ENCODE assay signal across 10 cellular contexts in genomic region chr5:138900281-138900965, GRCh38. TPM values are rescaled to one million over a fixed set of nuclear protein-coding genes. Genes with fewer than 3 reads are reported as not detected.
DNase-seq lines count a peak whose midpoint lies in the region; ATAC-seq lines count a peak whose summit lies in the region.
"Had no signal": no experiment of that assay in that cellular context is flagged by ENCODE, and none has a peak within 500 bp of the region (broad histone marks: within the 10 kb centered on the region; RNA-seq: fewer than 3 reads in every experiment).

No MANE protein-coding gene starts in this region.

- WGBS in trophoblast cell (ENCODE audit: extremely low coverage, insufficient coverage, insufficient read length): no CpG with 5 or more reads among the region's 6 CpGs

- H2BK12ac ChIP-seq in trophoblast cell (ENCODE audit: low read length): no peak overlapping the region

- H4K12ac ChIP-seq in trophoblast cell (ENCODE audit: low read depth, low read length): no peak overlapping the region

- no peak overlapping the region for H3K4me3 ChIP-seq in trophoblast cell (ENCODE audit: low read depth, low read length)
- H3K4me3 ChIP-seq: A549 had no signal

- no peaks in the 10 kb centered on the region for H3K79me2 ChIP-seq in trophoblast cell (ENCODE audit: control insufficient read depth, insufficient read depth, low read length, poor library complexity)
- H3K79me2 ChIP-seq: parathyroid adenoma had no signal

- H4K91ac ChIP-seq in trophoblast cell (ENCODE audit: low read depth, low read length): no peak overlapping the region

- no peaks in the 10 kb centered on the region for H3K27me3 ChIP-seq in trophoblast cell (ENCODE audit: insufficient read depth, low read length)

- H2AFZ ChIP-seq in trophoblast cell (ENCODE audit: insufficient read depth, low read length, poor library complexity): no peak overlapping the region
- H2AFZ ChIP-seq: parathyroid adenoma had no signal

- H2AK5ac ChIP-seq in trophoblast cell (ENCODE audit: low read length): no peak overlapping the region

- no peak overlapping the region for H3K18ac ChIP-seq in trophoblast cell (ENCODE audit: low read length)

- peaks cover 14 to 19% of the 10 kb centered on the region in 2 experiments for H3K4me1 ChIP-seq in trophoblast cell (ENCODE audit: control insufficient read depth in 1 of 2, insufficient read depth in 2 of 2, low read length in 2 of 2)
- H3K4me1 ChIP-seq: parathyroid adenoma had no signal

- H3K4me2 ChIP-seq in trophoblast cell (ENCODE audit: low read length): no peak overlapping the region
- H3K4me2 ChIP-seq: A549 had no signal

- no peak overlapping the region for H4K8ac ChIP-seq in trophoblast cell (ENCODE audit: low read depth, low read length)

- no peak overlapping the region for H2BK120ac ChIP-seq in trophoblast cell (ENCODE audit: insufficient read depth, low read length, poor library complexity)

- H3K14ac ChIP-seq in trophoblast cell (ENCODE audit: low read length): no peak overlapping the region

- no peak overlapping the region for H3K4ac ChIP-seq in trophoblast cell (ENCODE audit: low read depth, low read length)

- H3K79me1 ChIP-seq in trophoblast cell (ENCODE audit: low read length): peaks cover 3% of the 10 kb centered on the region

- no peak for ATAC-seq in HG03045 (IDR thresholded peaks at IDR 0.05; ENCODE audit: unreplicated experiment)
- ATAC-seq: A549 had no signal

- H2BK5ac ChIP-seq in trophoblast cell (ENCODE audit: low read depth, low read length, poor library complexity): no peak overlapping the region

- H3K36me3 ChIP-seq in trophoblast cell (ENCODE audit: control insufficient read depth in 1 of 2, insufficient read depth in 2 of 2, low read length in 2 of 2): peaks cover 7 to 11% of the 10 kb centered on the region in 2 experiments

- H3K27ac ChIP-seq in trophoblast cell (ENCODE audit: low read depth, low read length): peak overlapping the region; percentile 53
- H3K27ac ChIP-seq: A549, parathyroid adenoma had no signal

- H3K23ac ChIP-seq in trophoblast cell (ENCODE audit: low read length): no peak overlapping the region

- no peak overlapping the region for H3K9ac ChIP-seq in trophoblast cell (ENCODE audit: low read length)
- H3K9ac ChIP-seq: parathyroid adenoma had no signal

- DNase-seq in activated CD4-positive, alpha-beta T cell treated with anti-CD3 and anti-CD28 coated beads for 48 hours: peak; percentile 35
- DNase-seq in activated CD4-positive, alpha-beta T cell treated with anti-CD3 and anti-CD28 coated beads, Interleukin-2, amount 50 U/mL, for 1 hour: no peak
- DNase-seq in NCI-H226: peak; percentile 40
- peak; percentile 90 for DNase-seq in dermis blood vessel endothelial cell
- DNase-seq in trophoblast cell: peak; percentile 45 to 70
- no peak for DNase-seq in SIG-M5 treated with dmso at 0.1 percent for 504 hours (lab: John Stamatoyannopoulos, UW; ENCODE audit: unreplicated experiment)
- DNase-seq in HT-29 (ENCODE audit: low spot score): no peak

- H3K9me3 ChIP-seq in trophoblast cell (ENCODE audit: insufficient read depth, low read depth, low read length): no peaks in the 10 kb centered on the region
- H3K9me3 ChIP-seq: A549 had no signal

RNA-seq across cellular contexts. Expression of gene LRRTM2, which starts 25.3 kb away (rescaled TPM):
- 2.9 and 6.1 TPM in 2 replicates for total RNA-seq in dermis blood vessel endothelial cell
- not detected in 2 replicates for polyA plus RNA-seq in trophoblast cell (2013)
- total RNA-seq in HT-29 (2014; rRNA removed; shearing (Covaris generic)): not detected in 2 replicates
- polyA plus RNA-seq: A549 had no signal

Comparison
In these comparisons a context has a peak if more than half of its experiments do, and no peak if none do; other contexts are left out.
1. DNase-seq: peak in activated CD4-positive, alpha-beta T cell treated with anti-CD3 and anti-CD28 coated beads for 48 hours (single experiment), NCI-H226 (single experiment), dermis blood vessel endothelial cell (single experiment) and trophoblast cell (2 of 2); none in activated CD4-positive, alpha-beta T cell treated with anti-CD3 and anti-CD28 coated beads, Interleukin-2, amount 50 U/mL, for 1 hour (single experiment), SIG-M5 treated with dmso at 0.1 percent for 504 hours (single experiment) and HT-29 (single experiment).